In genomic region chr15:54576303-54576935, GRCh38 we compare ENCODE assay signal across 1 cellular context.
TF ChIP-seq lines count a peak whose summit lies in the region.

No MANE protein-coding gene starts in this region.

TF ChIP-seq in GM12878, 131 proteins besides CTCF, POLR2A, EP300 and RAD21 (continued from another document):
- TF ChIP-seq NFXL1 (IDR thresholded peaks at IDR 0.05; ENCODE audit: borderline replicate concordance) (no peak), IKZF2 (IDR thresholded peaks at IDR 0.05) (peak; percentile 61 to 65; a peak in 2 of 4 replicates), IKZF1 (conservative IDR thresholded peaks at IDR 0.05) (peak; percentile 53), KDM1A (IDR thresholded peaks at IDR 0.05; ENCODE audit: borderline replicate concordance) (no peak), CBFB (IDR thresholded peaks at IDR 0.05; ENCODE audit: low read depth) (no peak)
